In genomic region chr18:69680128-69680527, GRCh38 we compare ENCODE assay signal across 24 cellular contexts.
A peak's percentile ranks its signal among the peaks of the same experiment; 100 is the strongest.
DNase-seq lines count a peak whose midpoint lies in the region; ATAC-seq, FAIRE-seq and TF ChIP-seq lines count a peak whose summit lies in the region.
"Had no signal": no experiment of that assay in that cellular context is flagged by ENCODE, and none has a peak within 500 bp of the region (broad histone marks: within the 10 kb centered on the region; RNA-seq: fewer than 3 reads in every experiment).

No MANE protein-coding gene starts in this region.

- no peak for TF ChIP-seq RAD21 in HepG2 (CRISPR knock-in tag; IDR thresholded peaks at IDR 0.05)
- TF ChIP-seq RAD21 in H1 (IDR thresholded peaks at IDR 0.05 in 1 of 2, conservative IDR thresholded peaks at IDR 0.05 in 1 of 2; ENCODE audit: low read depth in 2 of 2, low read length in 2 of 2): no peak

- no peaks in the 10 kb centered on the region for H3K79me1 ChIP-seq in H1 (ENCODE audit: low read depth, low read length)

- no peak for TF ChIP-seq POLR2A in right lobe of liver (IDR thresholded peaks at IDR 0.05)
- no peak for TF ChIP-seq POLR2A in HepG2 (IDR thresholded peaks at IDR 0.05; ENCODE audit: insufficient read depth in 1 of 2, low read depth in 2 of 2, low read length in 2 of 2)
- no peak for TF ChIP-seq POLR2A in H1 (IDR thresholded peaks at IDR 0.05; ENCODE audit: control extremely low read depth in 1 of 2, low read depth in 2 of 2, low read length in 2 of 2)

- H2AFZ ChIP-seq in HepG2 (ENCODE audit: low read length) (no peak overlapping the region), H1 (ENCODE audit: low read length) (0 out of 2 replicates have a peak overlapping the region, but pooled peaks have one; percentile 8)

- H3K4me3 Mint-ChIP-seq in nephron progenitor cell: no peak overlapping the region
- H3K4me3 Mint-ChIP-seq: CD14-positive monocyte; CD4-positive, alpha-beta T cell; CD8-positive, alpha-beta memory T cell had no signal

- H3K4me1 ChIP-seq in right lobe of liver: no peaks in the 10 kb centered on the region
- H3K4me1 ChIP-seq in HepG2 (ENCODE audit: insufficient read depth, low read length): peaks cover 9% of the 10 kb centered on the region
- H3K4me1 ChIP-seq in H1 (replicated peaks in 1 of 4; ENCODE audit: control insufficient read depth in 3 of 4, insufficient read depth in 4 of 4, low read length in 3 of 4): peaks cover 0 to 4% (median 1%) of the 10 kb centered on the region in 4 experiments; a peak in 2 of 7 replicates
- H3K4me1 ChIP-seq: BE2C; BLaER1 treated with 17β-estradiol and CSF1 and Interleukin-3, amounts not matched to agents 10 nM and 100 nM had no signal

- H3K4me3 ChIP-seq in right lobe of liver (no peak overlapping the region), HepG2 (replicated peaks in 1 of 3; ENCODE audit: insufficient read depth in 1 of 3, low read depth in 2 of 3, low read length in 3 of 3) (no peak overlapping the region), H1 (ENCODE audit: extremely low read depth in 1 of 4, insufficient read depth in 2 of 4, low read depth in 3 of 4, low read length in 4 of 4) (no peak overlapping the region), fibroblast of pulmonary artery (replicated peaks; ENCODE audit: low read depth, low read length) (no peak overlapping the region)
- H3K4me3 ChIP-seq: BLaER1 treated with 17β-estradiol and CSF1 and Interleukin-3, amounts not matched to agents 10 nM and 100 nM; GM12878 had no signal

- H3K27me3 Mint-ChIP-seq in nephron progenitor cell (ENCODE audit: low read depth, poor library complexity): no peaks in the 10 kb centered on the region

- TF ChIP-seq CTCF in right lobe of liver (IDR thresholded peaks at IDR 0.05): no peak
- TF ChIP-seq CTCF in HepG2 (CRISPR knock-in tag; IDR thresholded peaks at IDR 0.05): no peak
- no peak for TF ChIP-seq CTCF in H1 (IDR thresholded peaks at IDR 0.05; ENCODE audit: control extremely low read depth in 1 of 3, insufficient read depth in 1 of 3, low read depth in 1 of 3, low read length in 3 of 3)
- no peak for TF ChIP-seq CTCF in fibroblast of pulmonary artery (IDR thresholded peaks at IDR 0.05; ENCODE audit: low read length, missing control alignments)
- TF ChIP-seq CTCF in nephron progenitor cell (IDR thresholded peaks at IDR 0.05): no peak

- no peak overlapping the region for H2BK5ac ChIP-seq in H1 (ENCODE audit: low read depth, low read length)

- H4K91ac ChIP-seq in H1 (replicated peaks; ENCODE audit: insufficient read length, low read length): no peak overlapping the region

- no peak overlapping the region for H2BK15ac ChIP-seq in H1 (ENCODE audit: low read length)

- H3K23ac ChIP-seq in H1 (ENCODE audit: insufficient read length): no peak overlapping the region

- H3K27ac ChIP-seq in right lobe of liver (no peak overlapping the region), HepG2 (ENCODE audit: extremely low read length, insufficient read depth, low read length) (no peak overlapping the region), H1 (ENCODE audit: low read depth, low read length) (no peak overlapping the region)
- H3K27ac ChIP-seq: 22Rv1; BLaER1 treated with 17β-estradiol and CSF1 and Interleukin-3, amounts not matched to agents 10 nM and 100 nM had no signal

- H3K36me3 ChIP-seq in right lobe of liver (no peaks in the 10 kb centered on the region), HepG2 (replicated peaks in 1 of 2; ENCODE audit: control insufficient read depth in 1 of 2, insufficient read depth in 2 of 2, low read length in 2 of 2) (no peaks in the 10 kb centered on the region), H1 (ENCODE audit: control insufficient read depth in 2 of 4, insufficient read depth in 4 of 4, low read length in 3 of 4) (no peaks in the 10 kb centered on the region)
- H3K36me3 ChIP-seq: BE2C; BLaER1 treated with 17β-estradiol and CSF1 and Interleukin-3, amounts not matched to agents 10 nM and 100 nM had no signal

- FAIRE-seq in HepG2 (lab: Jason Lieb, UNC) (no peak), H1 (lab: Jason Lieb, UNC) (no peak)
- FAIRE-seq: GM12878 had no signal

- no peak overlapping the region for H2BK20ac ChIP-seq in H1 (ENCODE audit: low read length)

- ATAC-seq in right lobe of liver (peak in 3 of 4 donors; percentile 18 to 69 (median 67)), HepG2 (no peak)
- ATAC-seq: GM12878 had no signal

- CTCF ChIA-PET in HepG2 (lab: Yijun Ruan, JAX; ENCODE audit: low intra/inter-chr PET ratio, low total read pairs) (no interaction called here), H1 (lab: Charles Lee; ENCODE audit: partially characterized antibody) (interaction anchor here (0.7 kb wide), 1 partner anchor 17 kb away, joined by 3 read pairs; no protein-coding TSS in a partner anchor)

- no peak overlapping the region for H2BK120ac ChIP-seq in H1 (replicated peaks; ENCODE audit: low read depth, low read length)

- H3K9ac ChIP-seq in HepG2 (ENCODE audit: insufficient read depth, low read depth, low read length): no peak overlapping the region
- no peak overlapping the region for H3K9ac ChIP-seq in H1 (replicated peaks in 1 of 4; ENCODE audit: extremely low read depth in 1 of 4, low read depth in 3 of 4, low read length in 3 of 4)
- H3K9ac ChIP-seq: BLaER1 treated with 17β-estradiol and CSF1 and Interleukin-3, amounts not matched to agents 10 nM and 100 nM had no signal

- POLR2A ChIA-PET in HepG2 (lab: Yijun Ruan, JAX) (no interaction called here), H1 (lab: Charles Lee; ENCODE audit: partially characterized antibody) (no interaction called here)

- H3K27ac Mint-ChIP-seq in nephron progenitor cell: no peak overlapping the region
- H3K27ac Mint-ChIP-seq: CD14-positive monocyte; CD4-positive, alpha-beta T cell; CD8-positive, alpha-beta memory T cell had no signal

- H3K79me2 ChIP-seq in HepG2 (ENCODE audit: insufficient read depth, low read length) (no peaks in the 10 kb centered on the region), H1 (ENCODE audit: control insufficient read depth in 1 of 2, insufficient read depth in 2 of 2, low read length in 2 of 2) (no peaks in the 10 kb centered on the region)

- no peak overlapping the region for H3K14ac ChIP-seq in H1 (ENCODE audit: insufficient read length)

- DNase-seq in right lobe of liver (no peak), HepG2 (ENCODE audit: low spot score) (no peak), H1 (ENCODE audit: low read depth in 1 of 2, low spot score in 2 of 2) (no peak), fibroblast of pulmonary artery (ENCODE audit: low read depth) (peak; percentile 8), putamen (ENCODE audit: low spot score) (peak; percentile 5), nephron progenitor cell (no peak), kidney glomerular epithelial cell (lab: John Stamatoyannopoulos, UW) (no peak), NCI-H1105 (lab: John Stamatoyannopoulos, UW) (no peak)
- DNase-seq: ACHN; AML-193; BE2C; CD4-positive, alpha-beta T cell; CD8-positive, alpha-beta memory T cell; DMS 273 treated with DMSO at 0.1 percent for 48 hours; DMS79; EL; GDM1; GOT3; H7; HCEC 1CT had no signal

- in situ Hi-C loops in HepG2 (cut with HindIII; ENCODE audit: extremely low pct_ligation_motif_present, low pct_unique_long_range_greater_than_20kb): no loop called here

- H3K27me3 ChIP-seq in right lobe of liver (no peaks in the 10 kb centered on the region), HepG2 (ENCODE audit: control insufficient read depth in 1 of 2, insufficient read depth in 2 of 2, low read length in 2 of 2) (no peaks in the 10 kb centered on the region), H1 (replicated peaks in 1 of 4; ENCODE audit: control insufficient read depth in 3 of 4, extremely low read depth in 1 of 4, insufficient read depth in 3 of 4, low read length in 3 of 4) (no peaks in the 10 kb centered on the region)
- H3K27me3 ChIP-seq: BE2C; BLaER1 treated with 17β-estradiol and CSF1 and Interleukin-3, amounts not matched to agents 10 nM and 100 nM had no signal

- H4K20me1 ChIP-seq in HepG2 (ENCODE audit: insufficient read depth, low read length) (no peaks in the 10 kb centered on the region), H1 (replicated peaks in 1 of 2; ENCODE audit: control insufficient read depth in 1 of 2, insufficient read depth in 2 of 2, low read length in 2 of 2) (no peaks in the 10 kb centered on the region)
- H4K20me1 ChIP-seq: BLaER1 treated with 17β-estradiol and CSF1 and Interleukin-3, amounts not matched to agents 10 nM and 100 nM had no signal

- no peak overlapping the region for H3K56ac ChIP-seq in H1 (replicated peaks; ENCODE audit: insufficient read length, low read depth, low read length)

- BruUV-seq in HepG2 (replicated peaks; lab: Mats Ljungman, UMichigan): no TSS peak

- H4K8ac ChIP-seq in H1 (ENCODE audit: extremely low read depth, insufficient read depth, low read length): no peak overlapping the region

- 44% methylated on average over 4 of the region's 4 CpGs for whole genome bisulfite sequencing in right lobe of liver (ENCODE audit: insufficient coverage, low coverage, low lambda C conversion rate, missing lambda C conversion rate)
- WGBS in HepG2 (ENCODE audit: low lambda C conversion rate): 83% methylated on average over 4 of the region's 4 CpGs
- 77% methylated on average over 4 of the region's 4 CpGs; no CpG with 5 or more reads in 1 of the 2 experiments for WGBS in H1 (ENCODE audit: extremely low coverage in 1 of 2, insufficient coverage in 1 of 2, insufficient read length in 1 of 2, insufficient replicate concordance in 2 of 2, low coverage in 1 of 2, low lambda C conversion rate in 2 of 2, missing lambda C conversion rate in 1 of 2), 2 experiments

- intact Hi-C loops in right lobe of liver (cut with DNase I): no loop called here
- intact Hi-C loops in HepG2 (cut with micrococcal nuclease; ENCODE audit: unreplicated experiment): no loop called here

- no peak overlapping the region for H4K5ac ChIP-seq in H1 (ENCODE audit: insufficient read length, low read depth, low read length)

- no peak overlapping the region for H2AK5ac ChIP-seq in H1 (ENCODE audit: low read depth, low read length)

- H3K23me2 ChIP-seq in H1 (ENCODE audit: low read depth, low read length): no peaks in the 10 kb centered on the region; the same call in 1 of the 2 replicates

- H3K4ac ChIP-seq in H1 (replicated peaks; ENCODE audit: insufficient read length, low read depth, low read length): no peak overlapping the region

- no peaks in the 10 kb centered on the region for H3K9me3 Mint-ChIP-seq in nephron progenitor cell
- H3K9me3 Mint-ChIP-seq: CD4-positive, alpha-beta T cell; CD8-positive, alpha-beta memory T cell had no signal

- no peak for TF ChIP-seq EP300 in HepG2 (IDR thresholded peaks at IDR 0.05; ENCODE audit: low read depth in 2 of 2, low read length in 2 of 2)
- no peak for TF ChIP-seq EP300 in HepG2 (CRISPR knock-in tag; IDR thresholded peaks at IDR 0.05; ENCODE audit: borderline replicate concordance)
- TF ChIP-seq EP300 in H1 (IDR thresholded peaks at IDR 0.05; ENCODE audit: borderline replicate concordance in 1 of 2, low read depth in 2 of 2, low read length in 2 of 2): no peak

- H3K4me2 ChIP-seq in HepG2 (ENCODE audit: low read depth, low read length): no peak overlapping the region
- no peak overlapping the region for H3K4me2 ChIP-seq in H1 (ENCODE audit: insufficient read depth in 1 of 2, low read depth in 2 of 2, low read length in 2 of 2)
- H3K4me2 ChIP-seq: BLaER1 treated with 17β-estradiol and CSF1 and Interleukin-3, amounts not matched to agents 10 nM and 100 nM had no signal

- no peaks in the 10 kb centered on the region for H3K4me1 Mint-ChIP-seq in nephron progenitor cell
- H3K4me1 Mint-ChIP-seq: CD14-positive monocyte; CD8-positive, alpha-beta memory T cell had no signal

- no peaks in the 10 kb centered on the region for H3K9me3 ChIP-seq in right lobe of liver
- H3K9me3 ChIP-seq in HepG2 (ENCODE audit: low read length): no peaks in the 10 kb centered on the region
- no peaks in the 10 kb centered on the region for H3K9me3 ChIP-seq in H1 (ENCODE audit: insufficient read depth in 2 of 2, low read depth in 1 of 2, low read length in 1 of 2)
- H3K9me3 ChIP-seq: BE2C; BLaER1 treated with 17β-estradiol and CSF1 and Interleukin-3, amounts not matched to agents 10 nM and 100 nM had no signal

- H2BK12ac ChIP-seq in H1 (ENCODE audit: low read depth, low read length): no peak overlapping the region

- H3K36me3 Mint-ChIP-seq in nephron progenitor cell (ENCODE audit: low read depth): peaks cover 18% of the 10 kb centered on the region
- H3K36me3 Mint-ChIP-seq: CD14-positive monocyte had no signal

- no peak overlapping the region for H3K18ac ChIP-seq in H1 (ENCODE audit: extremely low read depth, low read length)

Comparison
In these comparisons a context has a peak if more than half of its experiments do, and no peak if none do; other contexts are left out.
1. DNase-seq: peak in fibroblast of pulmonary artery (single experiment) and putamen (single experiment); none in right lobe of liver (0 of 3), HepG2 (single experiment), H1 (0 of 2), nephron progenitor cell (single experiment), kidney glomerular epithelial cell (single experiment) and NCI-H1105 (single experiment).